Comparison of ENCODE assay signal across 8 cellular contexts in the genomic region with DNA sequence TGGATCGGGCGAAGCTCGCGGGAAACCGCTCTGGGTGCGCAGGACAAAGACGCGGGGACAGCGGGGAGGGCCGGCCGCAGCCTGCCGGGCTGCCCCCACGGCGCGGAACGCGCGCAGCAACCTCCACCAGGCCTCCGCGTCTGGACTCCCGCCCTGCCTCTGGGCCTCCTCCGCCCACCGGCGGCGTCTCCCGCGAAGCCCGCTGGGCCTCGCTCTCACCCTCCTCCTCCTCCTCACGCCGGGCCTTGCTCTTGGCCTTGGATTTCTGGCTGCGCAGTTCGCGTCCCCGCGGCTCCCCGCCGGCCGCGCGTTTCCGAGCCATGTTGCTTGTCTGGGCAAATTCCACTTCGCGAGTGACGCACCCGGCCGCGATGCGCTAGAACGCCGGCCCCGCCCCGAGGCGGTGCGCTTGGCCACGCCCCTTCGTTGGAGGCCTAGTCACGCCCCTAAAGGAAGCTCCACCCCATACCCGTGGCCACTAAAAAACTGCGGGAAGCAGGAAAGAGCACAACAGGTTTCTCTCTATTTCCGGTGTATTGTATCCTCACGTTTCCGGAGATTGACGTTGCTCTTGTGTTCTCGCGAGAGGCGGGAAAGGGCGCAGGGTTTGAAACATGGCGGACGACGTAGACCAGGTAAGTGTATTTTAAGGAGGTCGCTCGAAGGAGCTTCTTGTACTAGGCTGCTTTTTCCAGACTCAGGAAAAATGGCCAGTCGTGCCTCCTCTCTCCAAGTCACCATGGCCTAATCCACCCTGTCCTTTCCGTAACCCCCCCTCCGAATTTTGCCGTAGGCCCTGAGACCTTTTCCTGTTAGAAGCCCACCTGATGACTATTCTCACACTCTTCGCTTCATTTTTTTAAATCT. TPM values are rescaled to one million over a fixed set of nuclear protein-coding genes. Genes with fewer than 3 reads are reported as not detected.
A peak's percentile ranks its signal among the peaks of the same experiment; 100 is the strongest.
DNase-seq lines count a peak whose midpoint lies in the region; ATAC-seq and TF ChIP-seq lines count a peak whose summit lies in the region.

A gene (plus strand): TSS at position 571 of the 867 bp plus-strand sequence. CDS start 44 bp downstream, at position 615.
A gene (minus strand): TSS at position 355 of the 867 bp plus-strand sequence. CDS start 33 bp downstream, at position 322.

- H3K27me3 ChIP-seq in WERI-Rb-1 (ENCODE audit: insufficient read depth, low read depth, severe bottlenecking), result no peaks in the 10 kb centered on the region
- H3K27me3 ChIP-seq in mammary epithelial cell (ENCODE audit: insufficient read depth, low read length), result no peaks in the 10 kb centered on the region
- no peaks in the 10 kb centered on the region for H3K27me3 ChIP-seq in skeletal muscle tissue (ENCODE audit: control insufficient read depth in 3 of 3, insufficient read depth in 3 of 3, low read length in 3 of 3)

- H3K36me3 ChIP-seq in WERI-Rb-1 (peaks cover 32% of the 10 kb centered on the region), mammary epithelial cell (ENCODE audit: insufficient read depth, low read length) (peaks cover 6% of the 10 kb centered on the region), skeletal muscle tissue (ENCODE audit: control insufficient read depth in 3 of 3, insufficient read depth in 3 of 3, low read length in 3 of 3) (peaks cover 2 to 12% (median 11%) of the 10 kb centered on the region in 3 donors)

- H3K27ac ChIP-seq in WERI-Rb-1 (peak within 1 kb of the TSS; percentile 92), mammary epithelial cell (ENCODE audit: insufficient read depth, low read depth, low read length) (peak within 1 kb of the TSS; percentile 94), skeletal muscle tissue (ENCODE audit: low read depth, low read length) (peak within 1 kb of the TSS; percentile 91)

- no peaks in the 10 kb centered on the region for H4K20me1 ChIP-seq in mammary epithelial cell (ENCODE audit: insufficient read depth, low read length)

- H3K4me2 ChIP-seq in mammary epithelial cell (ENCODE audit: insufficient read depth, low read depth, low read length), result peak within 1 kb of the TSS; percentile 92

- 2% methylated on average over 47 of the region's 78 CpGs for WGBS in mammary epithelial cell (ENCODE audit: low coverage, missing lambda C conversion rate)

- in situ Hi-C loops in ACHN (cut with HindIII; ENCODE audit: low pct_ligation_motif_present, low pct_unique_long_range_greater_than_20kb, low sequenced_read_pairs), result no loop called here
- in situ Hi-C loops in mammary epithelial cell (cut with MboI; ENCODE audit: low sequenced_read_pairs in 2 of 2), result no loop called here

- H3K79me2 ChIP-seq in mammary epithelial cell (ENCODE audit: insufficient read depth, low read length), result peaks cover 86% of the 10 kb centered on the region

- H3K4me3 ChIP-seq in WERI-Rb-1 (ENCODE audit: low read depth, low read length), result peak within 1 kb of the TSS; percentile 85
- peak within 1 kb of the TSS; percentile 92 to 94 (median 93) for H3K4me3 ChIP-seq in mammary epithelial cell (replicated peaks in 1 of 3; ENCODE audit: insufficient read depth in 1 of 3, low read depth in 2 of 3, low read length in 3 of 3)
- peak within 1 kb of the TSS; percentile 85 for H3K4me3 ChIP-seq in iPS-18c (ENCODE audit: insufficient read depth, low read depth, low read length)
- H3K4me3 ChIP-seq in skeletal muscle tissue (ENCODE audit: low read length in 3 of 3), result peak within 1 kb of the TSS; percentile 79 to 99 (median 88)

- peak; percentile 96 for ATAC-seq in GM18873 (IDR thresholded peaks at IDR 0.05; ENCODE audit: low FRiP score, unreplicated experiment)
- peak; percentile 91 for ATAC-seq in HG03139 (IDR thresholded peaks at IDR 0.05; ENCODE audit: unreplicated experiment)

- H2AFZ ChIP-seq in mammary epithelial cell (ENCODE audit: low read depth, low read length), result peak within 1 kb of the TSS; percentile 90

- H3K9me3 ChIP-seq in WERI-Rb-1 (ENCODE audit: severe bottlenecking) (no peaks in the 10 kb centered on the region), mammary epithelial cell (replicated peaks; ENCODE audit: insufficient read depth, low read length) (no peaks in the 10 kb centered on the region), iPS-18c (ENCODE audit: control insufficient read depth, insufficient read depth, low read length) (no peaks in the 10 kb centered on the region), skeletal muscle tissue (ENCODE audit: control insufficient read depth in 3 of 3, low read length in 3 of 3) (no peaks in the 10 kb centered on the region)

- BruUV-seq in mammary epithelial cell (replicated peaks; lab: Mats Ljungman, UMichigan), result TSS peak; percentile 64

- TF ChIP-seq CTCF in WERI-Rb-1 (IDR thresholded peaks at IDR 0.05; ENCODE audit: low read depth, low read length), result no peak
- TF ChIP-seq CTCF in mammary epithelial cell (conservative IDR thresholded peaks at IDR 0.05 in 1 of 2, IDR thresholded peaks at IDR 0.05 in 1 of 2; ENCODE audit: extremely low read depth in 1 of 2, insufficient read depth in 1 of 2, low read depth in 1 of 2, low read length in 2 of 2), result no peak

- H3K4me1 ChIP-seq in mammary epithelial cell (ENCODE audit: insufficient read depth, low read length) (peaks cover 36% of the 10 kb centered on the region), skeletal muscle tissue (ENCODE audit: control insufficient read depth in 3 of 3, insufficient read depth in 3 of 3, low read length in 3 of 3) (peaks cover 5 to 31% (median 18%) of the 10 kb centered on the region in 3 donors)

- dilution Hi-C loops in mammary epithelial cell (cut with HindIII; ENCODE audit: low sequenced_read_pairs), result no loop called here

- DNase-seq in ACHN (peak; percentile 98), NCI-H2227 (lab: John Stamatoyannopoulos, UW; ENCODE audit: unreplicated experiment) (peak; percentile 97), WERI-Rb-1 (peak; percentile 94), mammary epithelial cell (peak; percentile 98)

- peak within 1 kb of the TSS; percentile 98 for H3K9ac ChIP-seq in mammary epithelial cell (ENCODE audit: insufficient read depth, low read length)
- H3K9ac ChIP-seq in skeletal muscle tissue (ENCODE audit: low read depth in 1 of 3, low read length in 3 of 3), result peak within 1 kb of the TSS; percentile 91 to 96 (median 94)

- CTCF ChIA-PET in mammary epithelial cell (lab: Charles Lee; ENCODE audit: low non-redundant PET), result interaction anchor here (1.0 kb wide), 1 partner anchor 25 kb away, joined by 4 read pairs; no protein-coding TSS in a partner anchor

- intact Hi-C loops in mammary epithelial cell (cut with micrococcal nuclease), result loop anchor here (1.0 to 10.0 kb wide), 4 partner anchors 20 to 284 kb away; a partner anchor contains a TSS

RNA-seq across cellular contexts. Expression of the first gene that starts in this region (rescaled TPM):
- 10 to 100 TPM in 1 of 2 donors, 1 to 10 TPM in 1; 5.0 to 11.7 TPM for total RNA-seq in mammary epithelial cell
- 7.7 TPM for polyA plus RNA-seq in mammary epithelial cell
- 0.31 TPM for polyA minus RNA-seq in mammary epithelial cell
- 14.6 TPM for total RNA-seq in skeletal muscle tissue

RNA-seq across cellular contexts. Expression of the second gene that starts in this region (rescaled TPM):
- 10 to 100 TPM; 42.5 to 68.2 TPM for total RNA-seq in mammary epithelial cell
- polyA plus RNA-seq in mammary epithelial cell, result 19.4 TPM
- polyA minus RNA-seq in mammary epithelial cell, result 47.5 TPM
- total RNA-seq in skeletal muscle tissue, result 14.6 TPM

Comparison
In these comparisons a context has a peak if more than half of its experiments do, and no peak if none do; other contexts are left out.
1. Peak in every context shown above with its lines: DNase-seq, ATAC-seq, H3K4me3 ChIP-seq and H3K27ac ChIP-seq.